In the genomic region with DNA sequence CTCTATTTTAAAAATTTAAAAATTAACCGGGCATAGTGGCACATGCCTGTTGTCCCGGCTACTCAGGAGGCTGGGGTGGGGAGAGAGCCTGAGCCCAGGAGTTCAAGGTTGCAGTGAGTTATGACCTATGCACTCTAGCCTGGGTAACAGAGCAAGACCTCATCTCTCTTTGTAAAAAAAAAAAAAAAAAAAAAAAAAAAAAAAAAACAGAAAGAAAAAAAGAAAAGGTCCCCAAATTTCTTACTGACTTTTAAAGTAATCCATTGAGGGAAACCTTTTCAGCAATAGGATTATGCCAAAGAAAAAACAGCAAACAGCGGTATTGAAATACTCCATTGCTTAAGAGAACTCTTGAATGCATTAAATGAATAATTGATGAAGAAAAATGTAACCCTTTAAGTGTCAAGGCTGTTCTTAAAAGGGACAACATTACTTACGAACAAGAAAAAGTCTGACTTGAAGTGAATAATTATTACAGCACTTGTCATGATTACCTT, we compare ENCODE assay signal across 24 cellular contexts.
"Had no signal": no experiment of that assay in that cellular context is flagged by ENCODE, and none has a peak within 500 bp of the region (broad histone marks: within the 10 kb centered on the region; RNA-seq: fewer than 3 reads in every experiment).

No MANE protein-coding gene starts in this region.

- DNase-seq: activated CD4-positive, alpha-beta memory T cell treated with anti-CD3 and anti-CD28 coated beads, Interleukin-2, amount 10 ng/mL, durations not matched to agents 7 days and 5 days; activated CD4-positive, alpha-beta T cell treated with anti-CD3 and anti-CD28 coated beads for 4 hours; activated CD4-positive, alpha-beta T cell treated with anti-CD3 and anti-CD28 coated beads, Interleukin-2, amount 10 ng/mL, durations not matched to agents 7 days and 5 days; activated CD4-positive, alpha-beta T cell treated with anti-CD3 and anti-CD28 coated beads, Interleukin-2, amount 50 U/mL, for 4 hours; activated CD4-positive, CD25-positive, alpha-beta regulatory T cell; activated CD4-positive, CD25-positive, alpha-beta regulatory T cell treated with anti-CD3 and anti-CD28 coated beads, Interleukin-2, amount 50 U/mL, for 72 hours; activated CD8-positive, alpha-beta memory T cell treated with anti-CD3 and anti-CD28 coated beads, Interleukin-2, amount 50 U/mL, for 48 hours; activated gamma-delta T cell; activated naive CD4-positive, alpha-beta T cell; activated naive CD4-positive, alpha-beta T cell treated with anti-CD3 and anti-CD28 coated beads, Interleukin-2, amount 50 U/mL, for 16 hours; activated T-cell treated with anti-CD3 and anti-CD28 coated beads for 4 hours; activated T-cell treated with anti-CD3 and anti-CD28 coated beads, Interleukin-2, amount 50 U/mL, for 24 hours; activated T-cell treated with anti-CD3 and anti-CD28 coated beads, Interleukin-2, amount 50 U/mL, for 72 hours; amniotic stem cell; anterior cingulate cortex; brain microvascular endothelial cell; dorsolateral prefrontal cortex; effector memory CD4-positive, alpha-beta T cell; endodermal cell; foreskin fibroblast; head of caudate nucleus; T-helper 1 cell; T-helper 17 cell had no signal

- H3K4me3 ChIP-seq: coronary artery, dorsolateral prefrontal cortex had no signal

- H3K36me3 ChIP-seq: brain microvascular endothelial cell had no signal

- H3K27me3 ChIP-seq: brain microvascular endothelial cell, dorsolateral prefrontal cortex had no signal

- H3K27ac ChIP-seq: brain microvascular endothelial cell, coronary artery, dorsolateral prefrontal cortex had no signal
